Comparison of ENCODE assay signal across 29 cellular contexts in the genomic region with DNA sequence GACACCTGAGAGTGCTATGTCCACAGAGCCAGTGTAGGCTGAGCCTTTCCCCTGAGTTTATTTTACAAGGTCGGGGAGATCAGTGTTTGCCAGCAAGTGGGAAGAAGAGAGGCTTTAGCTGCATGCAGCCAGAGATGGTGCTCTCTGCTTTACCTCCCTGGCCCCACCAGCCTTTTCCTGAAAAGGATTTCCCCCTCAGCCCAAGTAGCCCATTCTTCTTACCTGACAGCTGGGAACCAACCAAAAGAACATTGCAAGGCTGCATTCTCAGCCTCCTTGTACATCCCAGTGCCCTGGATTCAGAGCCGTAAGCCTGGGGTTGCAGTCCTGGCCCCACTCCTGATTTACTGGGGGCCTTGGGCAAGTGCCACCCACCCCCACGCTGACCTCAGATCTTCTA. TPM values are rescaled to one million over a fixed set of nuclear protein-coding genes. Genes with fewer than 3 reads are reported as not detected.
DNase-seq lines count a peak whose midpoint lies in the region; ATAC-seq and TF ChIP-seq lines count a peak whose summit lies in the region.
"Had no signal": no experiment of that assay in that cellular context is flagged by ENCODE, and none has a peak within 500 bp of the region (broad histone marks: within the 10 kb centered on the region; RNA-seq: fewer than 3 reads in every experiment).

No MANE protein-coding gene starts in this region.

- ATAC-seq in T-helper 17 cell (no peak), GM19351 (IDR thresholded peaks at IDR 0.05; ENCODE audit: unreplicated experiment) (no peak)
- ATAC-seq: K562 had no signal

- H3K9me3 Mint-ChIP-seq in activated naive CD4-positive, alpha-beta T cell treated with anti-CD3 and anti-CD28 coated beads, Interleukin-2, amount 50 U/mL, for 24 hours: no peaks in the 10 kb centered on the region

- H3K36me3 ChIP-seq in suprapubic skin (no peaks in the 10 kb centered on the region), esophagus muscularis mucosa (peaks cover 0 to 4% (median under 1%) of the 10 kb centered on the region in 4 donors)
- H3K36me3 ChIP-seq: BE2C, SJSA1 had no signal

- peaks cover 2% of the 10 kb centered on the region for H3K36me3 Mint-ChIP-seq in activated naive CD4-positive, alpha-beta T cell treated with anti-CD3 and anti-CD28 coated beads, Interleukin-2, amount 50 U/mL, for 24 hours
- peaks cover 3% of the 10 kb centered on the region for H3K36me3 Mint-ChIP-seq in T-helper 17 cell (ENCODE audit: low read depth)

- in situ Hi-C loops in GM13977 (cut with MboI; ENCODE audit: low pct_unique_long_range_greater_than_20kb, low sequenced_read_pairs, unreplicated experiment): no loop called here

- H3K4me1 ChIP-seq in suprapubic skin: peaks cover 2% of the 10 kb centered on the region
- H3K4me1 ChIP-seq in esophagus muscularis mucosa: peaks cover 6 to 33% (median 24%) of the 10 kb centered on the region in 4 donors
- H3K4me1 ChIP-seq: BE2C had no signal

- TF ChIP-seq POLR2A in suprapubic skin (IDR thresholded peaks at IDR 0.05) (no peak), esophagus muscularis mucosa (IDR thresholded peaks at IDR 0.05; ENCODE audit: low read depth) (no peak)

- no peak for TF ChIP-seq CTCF in suprapubic skin (IDR thresholded peaks at IDR 0.05)
- TF ChIP-seq CTCF in GM13977 (IDR thresholded peaks at IDR 0.05; ENCODE audit: extremely low read depth, insufficient read depth, missing control alignments): no peak
- TF ChIP-seq CTCF in esophagus muscularis mucosa (IDR thresholded peaks at IDR 0.05): no peak

- no peak overlapping the region for H3K4me3 ChIP-seq in suprapubic skin
- no peak overlapping the region for H3K4me3 ChIP-seq in esophagus muscularis mucosa
- H3K4me3 ChIP-seq: K562, SJSA1 had no signal

- H3K27ac ChIP-seq in suprapubic skin: no peak overlapping the region
- peak overlapping the region in 1 of 4 donors; percentile 22 for H3K27ac ChIP-seq in esophagus muscularis mucosa (replicated peaks in 1 of 4)
- H3K27ac ChIP-seq: SJSA1 had no signal

- no peak for DNase-seq in activated naive CD4-positive, alpha-beta T cell (lab: John Stamatoyannopoulos, UW)
- no peak for DNase-seq in T-helper 17 cell
- DNase-seq in mesenteric fat pad (ENCODE audit: low spot score): peak; percentile 68
- peak; percentile 28 to 37 for DNase-seq in suprapubic skin (ENCODE audit: low spot score in 2 of 2)
- DNase-seq in GM13977 (ENCODE audit: low spot score): no peak
- DNase-seq in esophagus muscularis mucosa (ENCODE audit: extremely low spot score): no peak
- DNase-seq: 8988T, ACHN, BE2C, COR-L47, DMS53, GOT3, HCEC 1CT, Kasumi-1, NCI-H1092 treated with DMSO at 0.1 percent for 48 hours, NCI-H1436, NCI-H187, NCI-H2081 treated with DMSO at 0.1 percent for 48 hours, NCI-H2171, NCI-H226, NCI-H510A, NCI-H69, Right ventricle myocardium superior, RPMI8226 had no signal

- no peaks in the 10 kb centered on the region for H3K27me3 ChIP-seq in suprapubic skin
- H3K27me3 ChIP-seq in esophagus muscularis mucosa: no peaks in the 10 kb centered on the region
- H3K27me3 ChIP-seq: BE2C, SJSA1 had no signal

- peaks cover 82% of the 10 kb centered on the region for H3K4me1 Mint-ChIP-seq in activated naive CD4-positive, alpha-beta T cell treated with anti-CD3 and anti-CD28 coated beads, Interleukin-2, amount 50 U/mL, for 24 hours
- peaks cover 32% of the 10 kb centered on the region for H3K4me1 Mint-ChIP-seq in T-helper 17 cell

- no peak overlapping the region for H3K4me3 Mint-ChIP-seq in activated naive CD4-positive, alpha-beta T cell treated with anti-CD3 and anti-CD28 coated beads, Interleukin-2, amount 50 U/mL, for 24 hours
- no peak overlapping the region for H3K4me3 Mint-ChIP-seq in T-helper 17 cell

- intact Hi-C loops in esophagus muscularis mucosa (cut with DNase I): no loop called here

- H3K27ac Mint-ChIP-seq in activated naive CD4-positive, alpha-beta T cell treated with anti-CD3 and anti-CD28 coated beads, Interleukin-2, amount 50 U/mL, for 24 hours: peak overlapping the region; percentile 6
- H3K27ac Mint-ChIP-seq in T-helper 17 cell: peak overlapping the region; percentile 11

- H3K9me3 ChIP-seq in T-helper 17 cell (ENCODE audit: control insufficient read depth, low read length, poor library complexity, severe bottlenecking) (no peaks in the 10 kb centered on the region), suprapubic skin (no peaks in the 10 kb centered on the region), esophagus muscularis mucosa (no peaks in the 10 kb centered on the region)
- H3K9me3 ChIP-seq: BE2C, SJSA1 had no signal

- TF ChIP-seq EP300 in suprapubic skin (IDR thresholded peaks at IDR 0.05): no peak
- TF ChIP-seq EP300 in esophagus muscularis mucosa (IDR thresholded peaks at IDR 0.05): no peak

- H3K27me3 Mint-ChIP-seq in activated naive CD4-positive, alpha-beta T cell treated with anti-CD3 and anti-CD28 coated beads, Interleukin-2, amount 50 U/mL, for 24 hours: no peaks in the 10 kb centered on the region
- no peaks in the 10 kb centered on the region for H3K27me3 Mint-ChIP-seq in T-helper 17 cell

- 68% methylated on average over 3 of the region's 3 CpGs for WGBS in suprapubic skin
- 59% methylated on average over 3 of the region's 3 CpGs for WGBS in esophagus muscularis mucosa

RNA-seq across cellular contexts. Expression of a gene that starts 16.9 kb away (rescaled TPM):
- 1 to 10 TPM; 6.7 to 9.4 TPM for total RNA-seq in T-helper 17 cell
- 4.9 TPM for total RNA-seq in mesenteric fat pad
- 1 to 10 TPM in 3 of 4 donors, under 1 TPM in 1; 0.89 to 3.8 (median 2.5) TPM for total RNA-seq in suprapubic skin
- total RNA-seq in esophagus muscularis mucosa: 10 to 100 TPM in 3 of 4 donors, 1 to 10 TPM in 1; 9.6 to 29.5 (median 17.3) TPM

RNA-seq across cellular contexts. Expression of a gene that starts 46.0 kb away (rescaled TPM):
- total RNA-seq in T-helper 17 cell (1 to 10 TPM; 1.2 to 2.3 TPM), mesenteric fat pad (7.2 TPM), suprapubic skin (100 to 1,000 TPM in 3 of 4 donors, 10 to 100 TPM in 1; 74.4 to 143 (median 115) TPM), esophagus muscularis mucosa (1 to 10 TPM; 2.1 to 6.2 (median 4.1) TPM)

RNA-seq across cellular contexts. Expression of a gene that starts 57.1 kb away (rescaled TPM):
- not detected for total RNA-seq in T-helper 17 cell
- total RNA-seq in mesenteric fat pad: not detected
- under 1 TPM in 1 of 4 donors, not detected in 3; 0.34 TPM for total RNA-seq in suprapubic skin
- total RNA-seq in esophagus muscularis mucosa: not detected
- total RNA-seq: G401, Right ventricle myocardium superior had no signal

Comparison
In these comparisons a context has a peak if more than half of its experiments do, and no peak if none do; other contexts are left out.
1. DNase-seq: peak in mesenteric fat pad (single experiment) and suprapubic skin (2 of 2); none in activated naive CD4-positive, alpha-beta T cell (0 of 4), T-helper 17 cell (0 of 3), GM13977 (single experiment) and esophagus muscularis mucosa (single experiment).